ENCODE assay signal across 8 cellular contexts in genomic region chr16:4414187-4414909, GRCh38. TPM values are rescaled to one million over a fixed set of nuclear protein-coding genes. Genes with fewer than 3 reads are reported as not detected.
DNase-seq lines count a peak whose midpoint lies in the region; ATAC-seq and TF ChIP-seq lines count a peak whose summit lies in the region.

No MANE protein-coding gene starts in this region.

- H3K79me2 ChIP-seq in PC-9 (ENCODE audit: low read depth), result peaks cover 22% of the 10 kb centered on the region

- peaks cover 17% of the 10 kb centered on the region; the same call in 1 of the 2 replicates for H3F3A ChIP-seq in PC-9 (ENCODE audit: insufficient read depth, low read depth)

- ATAC-seq in HG02571 (IDR thresholded peaks at IDR 0.05; ENCODE audit: unreplicated experiment), result peak; percentile 40

- H3K4me2 ChIP-seq in PC-9, result peak overlapping the region; percentile 92; the same call in 1 of the 2 replicates

- peak overlapping the region; percentile 94 for H3K4me3 Mint-ChIP-seq in activated naive CD8-positive, alpha-beta T cell treated with anti-CD3 and anti-CD28 coated beads for 36 hours

- BruUV-seq in PC-9 (replicated peaks; lab: Mats Ljungman, UMichigan), result no TSS peak

- DNase-seq in GM13976 (ENCODE audit: low spot score) (peak; percentile 88), PC-9 (no peak), HEK293T (ENCODE audit: extremely low spot score) (no peak), cerebellar nuclear complex (lab: John Stamatoyannopoulos, UW) (no peak), T1000 (lab: John Stamatoyannopoulos, UW) (no peak)
- DNase-seq in activated naive CD8-positive, alpha-beta T cell treated with anti-CD3 and anti-CD28 coated beads for 36 hours, result peak; percentile 85
- peak; percentile 46 to 58 (median 57) for DNase-seq in stimulated activated CD4-positive, alpha-beta T cell treated with anti-CD3 and anti-CD28 coated beads, TNF-alpha, amount 100 ng/mL, for 1 hour (ENCODE audit: low read depth in 3 of 3, low spot score in 1 of 3)

- H3K4me1 ChIP-seq in PC-9 (replicated peaks; ENCODE audit: insufficient read depth), result peaks cover 7% of the 10 kb centered on the region

- in situ Hi-C loops in GM13976 (cut with MboI; ENCODE audit: low sequenced_read_pairs, unreplicated experiment), result no loop called here

- H3K9me3 Mint-ChIP-seq in activated naive CD8-positive, alpha-beta T cell treated with anti-CD3 and anti-CD28 coated beads for 36 hours, result no peaks in the 10 kb centered on the region

- no peak overlapping the region for H3K4me3 ChIP-seq in PC-9

- no peaks in the 10 kb centered on the region for H3K27me3 Mint-ChIP-seq in activated naive CD8-positive, alpha-beta T cell treated with anti-CD3 and anti-CD28 coated beads for 36 hours

- H3K27me3 ChIP-seq in PC-9 (ENCODE audit: insufficient read depth, low read depth), result no peaks in the 10 kb centered on the region

- H3K4me1 Mint-ChIP-seq in activated naive CD8-positive, alpha-beta T cell treated with anti-CD3 and anti-CD28 coated beads for 36 hours, result peaks cover 42% of the 10 kb centered on the region

- no peak overlapping the region for H3K27ac ChIP-seq in PC-9

- CTCF ChIA-PET in PC-9 (lab: Charles Lee), result interaction anchor here (0.7 to 1.2 kb wide), 2 partner anchors 13 to 75 kb away, joined by 3 read pairs; no protein-coding TSS in a partner anchor
- CTCF ChIA-PET in HEK293T (lab: Yijun Ruan, JAX), result interaction anchor here (0.8 to 5.8 kb wide), 2 partner anchors 11 to 44 kb away, joined by 3 to 54 read pairs; no protein-coding TSS in a partner anchor

- TF ChIP-seq CTCF in GM13976 (IDR thresholded peaks at IDR 0.05; ENCODE audit: borderline replicate concordance, control extremely low read depth, extremely low read depth, insufficient read depth, missing control alignments) (no peak), PC-9 (conservative IDR thresholded peaks at IDR 0.05) (no peak)

- H3K9me2 ChIP-seq in PC-9 (ENCODE audit: insufficient read depth), result no peaks in the 10 kb centered on the region

- H3K36me3 ChIP-seq in PC-9 (ENCODE audit: low read depth), result no peaks in the 10 kb centered on the region

- H2AFZ ChIP-seq in PC-9, result no peak overlapping the region

- peaks cover 13% of the 10 kb centered on the region for H3K36me3 Mint-ChIP-seq in activated naive CD8-positive, alpha-beta T cell treated with anti-CD3 and anti-CD28 coated beads for 36 hours

- H4K20me1 ChIP-seq in PC-9 (ENCODE audit: insufficient read depth), result peaks cover 9% of the 10 kb centered on the region; the same call in 1 of the 2 replicates

- POLR2A ChIA-PET in PC-9 (lab: Charles Lee; ENCODE audit: unreplicated experiment) (no interaction called here), HEK293T (lab: Yijun Ruan, JAX) (interaction anchor here (1.2 to 1.6 kb wide), 2 partner anchors 11 to 12 kb away, joined by 3 to 5 read pairs; no protein-coding TSS in a partner anchor)

- H3K9me3 ChIP-seq in PC-9 (ENCODE audit: insufficient read depth, low read depth), result no peaks in the 10 kb centered on the region

- H3K27ac Mint-ChIP-seq in activated naive CD8-positive, alpha-beta T cell treated with anti-CD3 and anti-CD28 coated beads for 36 hours, result peak overlapping the region; percentile 95

- intact Hi-C loops in PC-9 (cut with micrococcal nuclease; ENCODE audit: unreplicated experiment), result loop anchor here (10.0 kb wide), 1 partner anchor 200 kb away; the partner anchor contains the start of gene UBALD1

TF ChIP-seq in HEK293T, 16 proteins besides CTCF, POLR2A, EP300 and RAD21:
- no peak for TF ChIP-seq PKNOX1 (IDR thresholded peaks at IDR 0.05)
TF ChIP-seq in HEK293T: peak in this region for 0.

RNA-seq across cellular contexts. Expression of gene CORO7, which starts 2.0 kb away (rescaled TPM):
- 42.1 and 55.4 TPM in 2 replicates for total RNA-seq in PC-9 (2021)
- total RNA-seq in activated naive CD8-positive, alpha-beta T cell treated with anti-CD3 and anti-CD28 coated beads for 36 hours, result 10 to 100 TPM; 66.2 to 73.1 TPM

RNA-seq across cellular contexts. Expression of gene DNAJA3, which starts 11.3 kb away (rescaled TPM):
- 58.9 and 66.5 TPM in 2 replicates for total RNA-seq in PC-9 (2021)
- total RNA-seq in activated naive CD8-positive, alpha-beta T cell treated with anti-CD3 and anti-CD28 coated beads for 36 hours, result 100 to 1,000 TPM; 103 to 107 TPM

RNA-seq across cellular contexts. Expression of gene VASN, which starts 42.7 kb away (rescaled TPM):
- total RNA-seq in PC-9 (2021), result 45.3 and 49.8 TPM in 2 replicates
- total RNA-seq in activated naive CD8-positive, alpha-beta T cell treated with anti-CD3 and anti-CD28 coated beads for 36 hours, result under 1 TPM in 1 of 2 experiments, not detected in 1; 0.08 TPM

Comparison
In these comparisons a context has a peak if more than half of its experiments do, and no peak if none do; other contexts are left out.
1. DNase-seq: peak in GM13976 (single experiment), activated naive CD8-positive, alpha-beta T cell treated with anti-CD3 and anti-CD28 coated beads for 36 hours (single experiment) and stimulated activated CD4-positive, alpha-beta T cell treated with anti-CD3 and anti-CD28 coated beads, TNF-alpha, amount 100 ng/mL, for 1 hour (3 of 3); none in PC-9 (0 of 2), HEK293T (single experiment), cerebellar nuclear complex (0 of 2) and T1000 (single experiment).
2. RNA of gene VASN, which starts 42.7 kb away (total RNA-seq): 45.3 to 49.8 TPM in PC-9; 0.08 TPM in activated naive CD8-positive, alpha-beta T cell treated with anti-CD3 and anti-CD28 coated beads for 36 hours; every median in the first group is over 10 times any median in the second.